ENCODE assay signal across 1 cellular context in the genomic region with DNA sequence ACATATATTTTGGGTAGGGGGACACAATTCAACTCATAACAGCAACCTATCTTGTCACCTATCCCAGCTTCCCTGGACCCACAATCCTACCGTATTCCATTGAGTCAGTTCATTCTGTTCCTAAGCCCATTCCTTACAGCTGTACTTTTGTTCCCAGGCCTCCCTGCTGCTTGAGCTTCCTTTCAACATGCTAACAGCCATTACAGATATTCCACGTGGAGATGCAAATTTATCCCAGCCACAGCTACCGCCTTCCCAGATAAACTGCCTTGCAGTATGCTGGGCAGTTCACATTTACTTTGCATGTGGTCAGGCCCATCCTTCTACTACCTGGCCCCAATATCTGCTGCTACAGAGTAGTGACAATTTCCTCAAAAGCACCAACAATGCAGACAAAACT.
TF ChIP-seq lines count a peak whose summit lies in the region.

No MANE protein-coding gene starts in this region.

TF ChIP-seq in HCT116, 20 proteins besides CTCF, POLR2A, EP300 and RAD21:
- TF ChIP-seq CBX3 (IDR thresholded peaks at IDR 0.05; ENCODE audit: low read depth) (no peak), ZFX (IDR thresholded peaks at IDR 0.05) (no peak), FOSL1 (IDR thresholded peaks at IDR 0.05; ENCODE audit: low read depth) (no peak), POLR2AphosphoS5 (IDR thresholded peaks at IDR 0.05; ENCODE audit: low read depth, low read length) (no peak)
TF ChIP-seq in HCT116: peak in this region for 0.
